In genomic region chr4:87917911-87918310, GRCh38 we compare ENCODE assay signal across 2 cellular contexts. TPM values are rescaled to one million over a fixed set of nuclear protein-coding genes. Genes with fewer than 3 reads are reported as not detected.
"Had no signal": no experiment of that assay in that cellular context is flagged by ENCODE, and none has a peak within 500 bp of the region (broad histone marks: within the 10 kb centered on the region; RNA-seq: fewer than 3 reads in every experiment).

No MANE protein-coding gene starts in this region.

RNA-seq across cellular contexts. Expression of gene SPP1, which starts 57.6 kb away (rescaled TPM):
- total RNA-seq: activated naive CD4-positive, alpha-beta T cell treated with anti-CD3 and anti-CD28 coated beads, Interleukin-2, amount 50 U/mL, for 72 hours; bronchial epithelial cell had no signal
